21 cellular contexts compared by ENCODE assay signal in genomic region chr16:88883117-88883895, GRCh38. TPM values are rescaled to one million over a fixed set of nuclear protein-coding genes. Genes with fewer than 3 reads are reported as not detected.
"Had no signal": no experiment of that assay in that cellular context is flagged by ENCODE, and none has a peak within 500 bp of the region (broad histone marks: within the 10 kb centered on the region; RNA-seq: fewer than 3 reads in every experiment).

No MANE protein-coding gene starts in this region.

- FAIRE-seq: endometrium, pancreas had no signal

- H3K27ac ChIP-seq: breast epithelium, esophagus squamous epithelium, heart right ventricle, left ventricle myocardium inferior, pancreas, tibial nerve had no signal

- H3K4me3 ChIP-seq: breast epithelium, esophagus squamous epithelium, heart right ventricle, left ventricle myocardium inferior, pancreas, smooth muscle cell, tibial nerve had no signal

- H3K27me3 ChIP-seq: breast epithelium, pancreas had no signal

- ATAC-seq: activated CD8-positive, alpha-beta T cell treated with anti-CD3 and anti-CD28 coated beads for 36 hours; activated T-cell treated with anti-CD3 and anti-CD28 coated beads, Interleukin-2, amount 50 U/mL, for 72 hours; heart right ventricle had no signal

- H3K36me3 ChIP-seq: breast epithelium had no signal

- H3K4me1 ChIP-seq: breast epithelium, pancreas had no signal

- H3K9me3 ChIP-seq: breast epithelium, esophagus squamous epithelium, heart right ventricle, left ventricle myocardium inferior, pancreas, tibial nerve had no signal

- H3K4me2 ChIP-seq: smooth muscle cell had no signal

- DNase-seq: activated CD8-positive, alpha-beta memory T cell treated with anti-CD3 and anti-CD28 coated beads, Interleukin-2, amount 50 U/mL, for 4 hours; activated CD8-positive, alpha-beta T cell treated with anti-CD3 and anti-CD28 coated beads for 36 hours; activated gamma-delta T cell treated with Interleukin-2 at 50 U/mL for 16 hours; activated naive CD8-positive, alpha-beta T cell treated with anti-CD3 and anti-CD28 coated beads for 36 hours; activated T-cell treated with anti-CD3 and anti-CD28 coated beads, Interleukin-2, amount 50 U/mL, for 72 hours; aorta; esophagus squamous epithelium; foreskin melanocyte; heart right ventricle; islet precursor cell; left ventricle myocardium inferior; mesendoderm; pancreas; retina; SW 1271 had no signal

RNA-seq across cellular contexts. Expression of gene PABPN1L, which starts 16.8 kb away (rescaled TPM):
- total RNA-seq: activated CD8-positive, alpha-beta T cell treated with anti-CD3 and anti-CD28 coated beads for 36 hours; activated naive CD8-positive, alpha-beta T cell treated with anti-CD3 and anti-CD28 coated beads for 36 hours; activated T-cell treated with anti-CD3 and anti-CD28 coated beads, Interleukin-2, amount 50 U/mL, for 72 hours; aorta; breast epithelium; chondrocyte; esophagus squamous epithelium; left ventricle myocardium inferior; neural crest cell; smooth muscle cell; tibial nerve had no signal
- polyA plus RNA-seq: aorta, heart right ventricle, smooth muscle cell had no signal
